ENCODE assay signal across 26 cellular contexts in the genomic region with DNA sequence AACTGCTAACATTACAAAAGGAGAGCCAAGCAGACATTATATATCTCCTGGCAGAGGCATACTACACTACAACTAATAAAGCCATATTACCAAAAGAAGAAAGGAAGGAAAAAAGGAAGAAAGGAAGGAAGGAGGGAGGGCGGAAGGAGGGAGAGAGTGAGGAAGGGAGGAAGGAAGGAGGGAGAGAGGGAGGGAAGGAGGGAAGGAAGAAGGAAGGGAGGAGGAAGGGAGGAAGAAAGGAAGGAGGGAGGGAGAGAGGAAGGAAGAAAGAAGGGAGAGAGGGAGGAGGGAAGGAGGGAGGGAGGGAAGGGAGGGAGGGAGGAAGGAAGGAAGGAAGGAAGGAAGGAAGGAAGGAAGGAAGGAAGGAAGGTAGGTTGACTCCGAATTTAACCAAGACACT.
"Had no signal": no experiment of that assay in that cellular context is flagged by ENCODE, and none has a peak within 500 bp of the region (broad histone marks: within the 10 kb centered on the region; RNA-seq: fewer than 3 reads in every experiment).

No MANE protein-coding gene starts in this region.

- H3K27ac ChIP-seq: colonic mucosa, epithelial cell of prostate, esophagus squamous epithelium, gastrocnemius medialis, heart right ventricle, left lung, lower lobe of right lung had no signal

- DNase-seq: colonic mucosa; cortex of kidney; effector CD8-positive, alpha-beta T cell; effector memory CD8-positive, alpha-beta T cell; endodermal cell; erythroblast; esophagus squamous epithelium; foreskin fibroblast; foreskin melanocyte; gastrocnemius medialis; glutamatergic neuron; head of caudate nucleus; heart right ventricle; hippocampal formation; left cardiac atrium; left lung; left ventricle myocardium superior; lower lobe of right lung; mesenchymal stem cell; mucosa of descending colon; naive B cell had no signal

- ATAC-seq: effector memory CD8-positive, alpha-beta T cell; esophagus mucosa; gastrocnemius medialis; heart right ventricle; left cardiac atrium; left lung; left ventricle myocardium superior; lower lobe of right lung; mucosa of descending colon had no signal

- H3K36me3 ChIP-seq: colonic mucosa, esophagus squamous epithelium, gastrocnemius medialis, heart right ventricle, left lung, lower lobe of right lung had no signal

- H3K4me3 ChIP-seq: colonic mucosa, esophagus squamous epithelium, gastrocnemius medialis, heart right ventricle, left lung, lower lobe of right lung, mucosa of descending colon had no signal

- H3K4me1 ChIP-seq: colonic mucosa, esophagus squamous epithelium, gastrocnemius medialis, heart right ventricle, left lung, lower lobe of right lung had no signal

- FAIRE-seq: endometrium, islet of Langerhans, keratinocyte had no signal

- H3K27me3 ChIP-seq: colonic mucosa, esophagus squamous epithelium, gastrocnemius medialis, heart right ventricle, left lung had no signal

- H3K9me3 ChIP-seq: colonic mucosa, esophagus squamous epithelium, gastrocnemius medialis, left lung, lower lobe of right lung, mucosa of descending colon had no signal
